In the genomic region with DNA sequence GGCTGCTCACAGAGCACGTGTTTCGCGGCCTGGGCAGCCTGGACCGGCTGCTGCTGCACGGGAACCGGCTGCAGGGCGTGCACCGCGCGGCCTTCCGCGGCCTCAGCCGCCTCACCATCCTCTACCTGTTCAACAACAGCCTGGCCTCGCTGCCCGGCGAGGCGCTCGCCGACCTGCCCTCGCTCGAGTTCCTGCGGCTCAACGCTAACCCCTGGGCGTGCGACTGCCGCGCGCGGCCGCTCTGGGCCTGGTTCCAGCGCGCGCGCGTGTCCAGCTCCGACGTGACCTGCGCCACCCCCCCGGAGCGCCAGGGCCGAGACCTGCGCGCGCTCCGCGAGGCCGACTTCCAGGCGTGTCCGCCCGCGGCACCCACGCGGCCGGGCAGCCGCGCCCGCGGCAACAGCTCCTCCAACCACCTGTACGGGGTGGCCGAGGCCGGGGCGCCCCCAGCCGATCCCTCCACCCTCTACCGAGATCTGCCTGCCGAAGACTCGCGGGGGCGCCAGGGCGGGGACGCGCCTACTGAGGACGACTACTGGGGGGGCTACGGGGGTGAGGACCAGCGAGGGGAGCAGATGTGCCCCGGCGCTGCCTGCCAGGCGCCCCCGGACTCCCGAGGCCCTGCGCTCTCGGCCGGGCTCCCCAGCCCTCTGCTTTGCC, we compare ENCODE assay signal across 1 cellular context.
TF ChIP-seq lines count a peak whose summit lies in the region.

No MANE protein-coding gene starts in this region.

TF ChIP-seq in SK-N-SH, 30 proteins besides CTCF, POLR2A, EP300 and RAD21 (continued from another document):
- TF ChIP-seq, protein P1, sequence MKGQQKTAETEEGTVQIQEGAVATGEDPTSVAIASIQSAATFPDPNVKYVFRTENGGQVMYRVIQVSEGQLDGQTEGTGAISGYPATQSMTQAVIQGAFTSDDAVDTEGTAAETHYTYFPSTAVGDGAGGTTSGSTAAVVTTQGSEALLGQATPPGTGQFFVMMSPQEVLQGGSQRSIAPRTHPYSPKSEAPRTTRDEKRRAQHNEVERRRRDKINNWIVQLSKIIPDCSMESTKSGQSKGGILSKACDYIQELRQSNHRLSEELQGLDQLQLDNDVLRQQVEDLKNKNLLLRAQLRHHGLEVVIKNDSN (IDR thresholded peaks at IDR 0.05; ENCODE audit: borderline replicate concordance, low read depth) = no peak
